In the genomic region with DNA sequence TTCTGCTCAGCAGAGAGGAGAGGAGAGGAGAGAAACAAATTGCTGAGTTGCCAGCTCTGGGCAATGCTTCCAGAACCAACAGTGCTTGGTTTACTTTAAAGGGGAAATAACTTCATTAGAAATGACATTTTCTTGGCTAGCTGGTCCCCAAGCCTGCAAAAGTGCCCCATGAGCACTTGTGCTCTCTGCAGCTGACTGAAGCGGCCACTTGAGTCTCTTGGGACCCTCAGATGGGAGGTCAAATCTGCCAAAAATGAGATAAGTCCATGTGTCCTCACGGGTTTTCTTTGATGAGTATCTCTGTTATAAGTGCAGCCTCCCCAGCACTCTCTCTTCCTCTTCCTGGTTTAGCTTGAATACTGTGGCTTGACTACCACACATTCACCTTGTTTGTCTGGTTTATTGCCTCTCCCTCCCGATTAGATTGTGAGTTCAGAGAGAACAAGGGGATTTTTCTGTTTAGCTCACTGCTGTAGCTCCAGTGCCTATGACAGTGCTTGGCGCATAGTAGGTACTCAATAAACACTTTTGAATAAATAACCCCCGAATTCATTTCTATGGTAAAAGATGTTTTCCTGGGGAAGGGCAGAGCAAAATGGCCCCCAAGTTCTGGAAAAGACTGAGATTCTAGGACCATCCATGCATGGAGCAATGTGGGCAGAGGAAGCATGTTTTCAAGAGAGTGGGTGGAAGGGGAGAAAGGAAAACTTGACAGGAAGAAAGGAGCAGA, we compare ENCODE assay signal across 2 cellular contexts.
TF ChIP-seq lines count a peak whose summit lies in the region.

No MANE protein-coding gene starts in this region.

TF ChIP-seq in HepG2, 621 proteins besides CTCF, POLR2A, EP300 and RAD21:
- TF ChIP-seq ZKSCAN1 (IDR thresholded peaks at IDR 0.05; ENCODE audit: low read length) (peak; percentile 83), STAG1 (CRISPR knock-in tag; IDR thresholded peaks at IDR 0.05) (no peak)

TF ChIP-seq in SK-N-SH, 30 proteins besides CTCF, POLR2A, EP300 and RAD21:
- TF ChIP-seq FOSL2 (IDR thresholded peaks at IDR 0.05; ENCODE audit: borderline replicate concordance, low read depth) (no peak), JUND (IDR thresholded peaks at IDR 0.05) (no peak), NRF1 (IDR thresholded peaks at IDR 0.05; ENCODE audit: low read depth, low read length) (no peak), POLR2AphosphoS5 (IDR thresholded peaks at IDR 0.05; ENCODE audit: low read depth, low read length) (0 out of 2 replicates have a peak, but pooled peaks have one; percentile 31), NFIC (IDR thresholded peaks at IDR 0.05; ENCODE audit: borderline replicate concordance) (peak; percentile 85), MEF2A (IDR thresholded peaks at IDR 0.05; ENCODE audit: borderline replicate concordance, low read depth) (no peak), EZH2phosphoT487 (IDR thresholded peaks at IDR 0.05; ENCODE audit: borderline replicate concordance, low read depth) (no peak), YY1 (IDR thresholded peaks at IDR 0.05; ENCODE audit: low read depth) (no peak), ZBTB33 (IDR thresholded peaks at IDR 0.05; ENCODE audit: borderline replicate concordance, low read depth) (no peak), RCOR1 (IDR thresholded peaks at IDR 0.05; ENCODE audit: low read length) (no peak), MXI1 (IDR thresholded peaks at IDR 0.05; ENCODE audit: low read depth, low read length) (no peak), CHD2 (IDR thresholded peaks at IDR 0.05; ENCODE audit: low read length, partially characterized antibody) (no peak), TEAD4 (IDR thresholded peaks at IDR 0.05; ENCODE audit: borderline replicate concordance, insufficient read depth) (no peak), GATA2 (CRISPR knock-in tag; IDR thresholded peaks at IDR 0.05) (no peak), PBX3 (IDR thresholded peaks at IDR 0.05) (peak; percentile 82), SMC3 (IDR thresholded peaks at IDR 0.05; ENCODE audit: low read depth, low read length) (no peak), RFX5 (IDR thresholded peaks at IDR 0.05; ENCODE audit: low read length) (no peak), TAF1 (IDR thresholded peaks at IDR 0.05; ENCODE audit: borderline replicate concordance, low read depth, low read length) (no peak), GABPA (IDR thresholded peaks at IDR 0.05; ENCODE audit: low read depth) (no peak), FOXJ3 (CRISPR knock-in tag; IDR thresholded peaks at IDR 0.05) (no peak), USF2 (IDR thresholded peaks at IDR 0.05; ENCODE audit: borderline replicate concordance, low read depth, low read length) (no peak), IRF3 (IDR thresholded peaks at IDR 0.05; ENCODE audit: low read depth, low read length) (no peak), ELF1 (IDR thresholded peaks at IDR 0.05) (no peak), FOXM1 (IDR thresholded peaks at IDR 0.05; ENCODE audit: low read depth) (no peak), RXRA (IDR thresholded peaks at IDR 0.05; ENCODE audit: borderline replicate concordance, low read depth) (no peak), USF1 (IDR thresholded peaks at IDR 0.05; ENCODE audit: borderline replicate concordance, low read depth) (no peak), TCF12 (IDR thresholded peaks at IDR 0.05) (peak; percentile 89)
- TF ChIP-seq, protein P1, sequence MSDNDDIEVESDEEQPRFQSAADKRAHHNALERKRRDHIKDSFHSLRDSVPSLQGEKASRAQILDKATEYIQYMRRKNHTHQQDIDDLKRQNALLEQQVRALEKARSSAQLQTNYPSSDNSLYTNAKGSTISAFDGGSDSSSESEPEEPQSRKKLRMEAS (IDR thresholded peaks at IDR 0.05; ENCODE audit: low read depth): no peak
- TF ChIP-seq, protein P2, sequence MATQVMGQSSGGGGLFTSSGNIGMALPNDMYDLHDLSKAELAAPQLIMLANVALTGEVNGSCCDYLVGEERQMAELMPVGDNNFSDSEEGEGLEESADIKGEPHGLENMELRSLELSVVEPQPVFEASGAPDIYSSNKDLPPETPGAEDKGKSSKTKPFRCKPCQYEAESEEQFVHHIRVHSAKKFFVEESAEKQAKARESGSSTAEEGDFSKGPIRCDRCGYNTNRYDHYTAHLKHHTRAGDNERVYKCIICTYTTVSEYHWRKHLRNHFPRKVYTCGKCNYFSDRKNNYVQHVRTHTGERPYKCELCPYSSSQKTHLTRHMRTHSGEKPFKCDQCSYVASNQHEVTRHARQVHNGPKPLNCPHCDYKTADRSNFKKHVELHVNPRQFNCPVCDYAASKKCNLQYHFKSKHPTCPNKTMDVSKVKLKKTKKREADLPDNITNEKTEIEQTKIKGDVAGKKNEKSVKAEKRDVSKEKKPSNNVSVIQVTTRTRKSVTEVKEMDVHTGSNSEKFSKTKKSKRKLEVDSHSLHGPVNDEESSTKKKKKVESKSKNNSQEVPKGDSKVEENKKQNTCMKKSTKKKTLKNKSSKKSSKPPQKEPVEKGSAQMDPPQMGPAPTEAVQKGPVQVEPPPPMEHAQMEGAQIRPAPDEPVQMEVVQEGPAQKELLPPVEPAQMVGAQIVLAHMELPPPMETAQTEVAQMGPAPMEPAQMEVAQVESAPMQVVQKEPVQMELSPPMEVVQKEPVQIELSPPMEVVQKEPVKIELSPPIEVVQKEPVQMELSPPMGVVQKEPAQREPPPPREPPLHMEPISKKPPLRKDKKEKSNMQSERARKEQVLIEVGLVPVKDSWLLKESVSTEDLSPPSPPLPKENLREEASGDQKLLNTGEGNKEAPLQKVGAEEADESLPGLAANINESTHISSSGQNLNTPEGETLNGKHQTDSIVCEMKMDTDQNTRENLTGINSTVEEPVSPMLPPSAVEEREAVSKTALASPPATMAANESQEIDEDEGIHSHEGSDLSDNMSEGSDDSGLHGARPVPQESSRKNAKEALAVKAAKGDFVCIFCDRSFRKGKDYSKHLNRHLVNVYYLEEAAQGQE (IDR thresholded peaks at IDR 0.05; ENCODE audit: low read depth, low read length): no peak
